ENCODE assay signal across 15 cellular contexts in the genomic region with DNA sequence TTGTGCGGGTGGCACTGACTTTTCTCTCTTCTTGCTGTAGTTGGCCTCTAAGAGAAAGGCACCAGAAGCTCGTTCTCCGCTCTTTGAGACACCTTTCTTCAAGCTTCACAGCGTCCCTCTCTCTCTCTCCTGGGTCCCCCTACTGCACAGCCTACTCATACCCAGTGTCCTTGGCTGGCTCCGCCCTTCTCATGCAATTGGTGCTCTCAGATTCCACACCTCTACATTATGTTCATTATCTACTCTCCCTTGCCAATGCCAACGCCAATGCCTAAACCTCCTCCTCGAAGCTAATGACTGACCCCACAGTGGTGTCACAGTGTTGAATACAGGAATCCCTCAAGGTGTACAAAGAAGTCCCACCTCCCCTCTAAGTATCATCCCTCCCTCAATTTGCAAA. TPM values are rescaled to one million over a fixed set of nuclear protein-coding genes. Genes with fewer than 3 reads are reported as not detected.
"Had no signal": no experiment of that assay in that cellular context is flagged by ENCODE, and none has a peak within 500 bp of the region (broad histone marks: within the 10 kb centered on the region; RNA-seq: fewer than 3 reads in every experiment).

No MANE protein-coding gene starts in this region.

- H3K4me2 ChIP-seq: hepatocyte had no signal

- H3K79me2 ChIP-seq: hepatocyte, parathyroid adenoma had no signal

- DNase-seq: activated CD4-positive, alpha-beta T cell treated with anti-CD3 and anti-CD28 coated beads, Interleukin-2, amount 50 U/mL, for 48 hours; activated CD8-positive, alpha-beta memory T cell treated with anti-CD3 and anti-CD28 coated beads, Interleukin-2, amount 10 ng/mL, durations not matched to agents 7 days and 5 days; activated effector memory CD4-positive, alpha-beta T cell treated with Interleukin-2 at 50 U/mL for 16 hours; activated naive CD4-positive, alpha-beta T cell treated with anti-CD3 and anti-CD28 coated beads, Interleukin-2, amount 50 U/mL, for 16 hours; activated T-cell treated with anti-CD3 and anti-CD28 coated beads, Interleukin-2, amount 50 U/mL, for 1 hour; dorsolateral prefrontal cortex; left ventricle myocardium inferior; naive B cell had no signal

- H3K36me3 Mint-ChIP-seq: activated CD8-positive, alpha-beta memory T cell treated with anti-CD3 and anti-CD28 coated beads, Interleukin-2, amount 10 ng/mL, durations not matched to agents 7 days and 5 days; naive B cell had no signal

- ATAC-seq: activated CD8-positive, alpha-beta memory T cell treated with anti-CD3 and anti-CD28 coated beads, Interleukin-2, amount 10 ng/mL, durations not matched to agents 7 days and 5 days; stimulated activated effector memory CD8-positive, alpha-beta T cell treated with anti-CD3 and anti-CD28 coated beads, Interleukin-12 subunit alpha, Interleukin-12 subunit beta, amount 100 ng/mL, for 72 hours had no signal

- H3K4me3 ChIP-seq: cardiac muscle cell, dorsolateral prefrontal cortex, hepatocyte, left ventricle myocardium inferior had no signal

- H3K4me3 Mint-ChIP-seq: activated CD8-positive, alpha-beta memory T cell treated with anti-CD3 and anti-CD28 coated beads, Interleukin-2, amount 10 ng/mL, durations not matched to agents 7 days and 5 days; naive B cell; stimulated activated effector memory CD8-positive, alpha-beta T cell treated with anti-CD3 and anti-CD28 coated beads, Interleukin-12 subunit alpha, Interleukin-12 subunit beta, amount 100 ng/mL, for 72 hours had no signal

- H3K27ac ChIP-seq: cardiac muscle cell, dorsolateral prefrontal cortex, hepatocyte, left ventricle myocardium inferior, neutrophil, parathyroid adenoma, VCaP had no signal

- H3K9me3 ChIP-seq: left ventricle myocardium inferior, neutrophil had no signal

- H3K4me1 ChIP-seq: parathyroid adenoma had no signal

- H3K9me3 Mint-ChIP-seq: naive B cell; stimulated activated effector memory CD8-positive, alpha-beta T cell treated with anti-CD3 and anti-CD28 coated beads, Interleukin-12 subunit alpha, Interleukin-12 subunit beta, amount 100 ng/mL, for 72 hours had no signal

- H3K36me3 ChIP-seq: cardiac muscle cell, left ventricle myocardium inferior, neutrophil had no signal

- H3K27ac Mint-ChIP-seq: activated CD8-positive, alpha-beta memory T cell treated with anti-CD3 and anti-CD28 coated beads, Interleukin-2, amount 10 ng/mL, durations not matched to agents 7 days and 5 days; stimulated activated effector memory CD8-positive, alpha-beta T cell treated with anti-CD3 and anti-CD28 coated beads, Interleukin-12 subunit alpha, Interleukin-12 subunit beta, amount 100 ng/mL, for 72 hours had no signal

- H2AFZ ChIP-seq: hepatocyte, parathyroid adenoma had no signal

- H3K27me3 ChIP-seq: cardiac muscle cell, dorsolateral prefrontal cortex, hepatocyte, neutrophil had no signal

- H3K9ac ChIP-seq: parathyroid adenoma had no signal

RNA-seq across cellular contexts. Expression of gene DNAJC28, which starts 4.8 kb away (rescaled TPM):
- total RNA-seq: mononuclear cell had no signal
